Comparison of ENCODE assay signal across 9 cellular contexts in the genomic region with DNA sequence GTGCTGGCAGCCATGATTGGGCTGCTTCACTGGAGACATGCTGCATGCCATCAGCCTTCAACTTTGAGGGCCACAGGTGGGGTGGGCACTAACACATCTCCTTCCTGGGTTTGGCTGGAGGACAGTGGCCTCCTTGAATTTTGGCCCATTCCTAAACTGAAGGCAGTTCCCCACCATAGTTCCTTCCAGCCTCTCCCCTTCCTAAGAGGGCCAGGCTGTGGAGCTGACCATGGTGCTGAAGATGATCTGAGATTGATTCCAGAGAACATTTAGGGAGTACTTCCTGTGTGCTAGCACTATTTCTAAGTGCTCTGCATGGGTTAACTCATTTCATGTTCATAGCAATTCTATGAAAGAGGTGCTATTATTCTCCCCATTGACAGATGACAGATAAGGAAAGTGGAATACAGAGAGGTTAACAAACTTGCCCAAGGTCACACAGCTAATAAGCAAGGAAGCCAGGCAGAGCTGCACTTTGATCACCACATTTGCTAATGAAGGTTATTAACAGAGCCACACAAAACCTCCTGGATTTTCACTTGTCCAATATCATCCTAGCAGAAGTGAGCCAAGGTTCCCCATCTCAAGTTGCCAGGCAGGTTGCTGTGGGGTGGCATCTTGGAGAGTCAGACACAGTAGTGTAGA.
DNase-seq lines count a peak whose midpoint lies in the region; ATAC-seq, FAIRE-seq and TF ChIP-seq lines count a peak whose summit lies in the region.
"Had no signal": no experiment of that assay in that cellular context is flagged by ENCODE, and none has a peak within 500 bp of the region (broad histone marks: within the 10 kb centered on the region; RNA-seq: fewer than 3 reads in every experiment).

No MANE protein-coding gene starts in this region.

- in situ Hi-C loops in astrocyte of the spinal cord (cut with HindIII; ENCODE audit: low sequenced_read_pairs), result no loop called here
- in situ Hi-C loops in HepG2 (cut with HindIII; ENCODE audit: extremely low pct_ligation_motif_present, low pct_unique_long_range_greater_than_20kb), result no loop called here

- H3K4me2 ChIP-seq in HepG2 (ENCODE audit: low read depth, low read length), result no peak overlapping the region

- intact Hi-C loops in HepG2 (cut with micrococcal nuclease; ENCODE audit: unreplicated experiment), result no loop called here

- 0 out of 2 replicates have a peak, but pooled peaks cover 3% of the 10 kb centered on the region for H4K20me1 ChIP-seq in HepG2 (ENCODE audit: insufficient read depth, low read length)

- no TSS peak for BruUV-seq in HepG2 (replicated peaks; lab: Mats Ljungman, UMichigan)

- H3K9me3 ChIP-seq in MG63 (no peaks in the 10 kb centered on the region), HepG2 (ENCODE audit: low read length) (no peaks in the 10 kb centered on the region)

- no peak overlapping the region for H3K9ac ChIP-seq in HepG2 (ENCODE audit: insufficient read depth, low read depth, low read length)

- CTCF ChIA-PET in HepG2 (lab: Yijun Ruan, JAX; ENCODE audit: low intra/inter-chr PET ratio, low total read pairs), result no interaction called here

- H3K36me3 ChIP-seq in MG63, result no peaks in the 10 kb centered on the region
- H3K36me3 ChIP-seq in HepG2 (replicated peaks in 1 of 2; ENCODE audit: control insufficient read depth in 1 of 2, insufficient read depth in 2 of 2, low read length in 2 of 2), result no peaks in the 10 kb centered on the region

- no peak overlapping the region for H3K4me3 ChIP-seq in GM12865 (ENCODE audit: low read depth, low read length)
- H3K4me3 ChIP-seq in MG63, result no peak overlapping the region
- no peak overlapping the region for H3K4me3 ChIP-seq in astrocyte of the spinal cord (ENCODE audit: low read depth, low read length)
- no peak overlapping the region for H3K4me3 ChIP-seq in HepG2 (replicated peaks in 1 of 3; ENCODE audit: insufficient read depth in 1 of 3, low read depth in 2 of 3, low read length in 3 of 3)

- H3K27me3 ChIP-seq in MG63, result no peaks in the 10 kb centered on the region; the same call in 1 of the 2 replicates
- no peaks in the 10 kb centered on the region for H3K27me3 ChIP-seq in HepG2 (ENCODE audit: control insufficient read depth in 1 of 2, insufficient read depth in 2 of 2, low read length in 2 of 2)

- TF ChIP-seq CTCF in GM12865 (IDR thresholded peaks at IDR 0.05; ENCODE audit: insufficient read depth, low read depth, low read length, missing control alignments) (no peak), astrocyte of the spinal cord (IDR thresholded peaks at IDR 0.05; ENCODE audit: low read depth, low read length) (no peak), HepG2 (CRISPR knock-in tag; IDR thresholded peaks at IDR 0.05) (no peak)

- H3K27ac ChIP-seq in HepG2 (ENCODE audit: extremely low read length, insufficient read depth, low read length), result no peak overlapping the region
- no peak overlapping the region for H3K27ac ChIP-seq in caudate nucleus (ENCODE audit: low read depth, low read length)

- H2AFZ ChIP-seq in HepG2 (ENCODE audit: low read length), result no peak overlapping the region

- DNase-seq in GM12865 (ENCODE audit: low read depth), result peak; percentile 47
- DNase-seq in MG63, result peak; percentile 18
- peak; percentile 52 for DNase-seq in astrocyte of the spinal cord (ENCODE audit: low read depth, low spot score)
- DNase-seq in HepG2 (ENCODE audit: low spot score), result peak; percentile 29
- no peak for DNase-seq in caudate nucleus (lab: John Stamatoyannopoulos, UW)
- no peak for DNase-seq in NCI-H1105 treated with DMSO at 0.1 percent for 48 hours (lab: John Stamatoyannopoulos, UW)
- DNase-seq: NCI-H1694 treated with DMSO at 0.1 percent for 48 hours had no signal

- no peak for TF ChIP-seq POLR2A in HepG2 (IDR thresholded peaks at IDR 0.05; ENCODE audit: insufficient read depth in 1 of 2, low read depth in 2 of 2, low read length in 2 of 2)

- TF ChIP-seq RAD21 in HepG2 (CRISPR knock-in tag; IDR thresholded peaks at IDR 0.05), result no peak

- TF ChIP-seq EP300 in HepG2 (IDR thresholded peaks at IDR 0.05; ENCODE audit: low read depth in 2 of 2, low read length in 2 of 2) (no peak), HepG2 (CRISPR knock-in tag; IDR thresholded peaks at IDR 0.05; ENCODE audit: borderline replicate concordance) (no peak)

- no peak for FAIRE-seq in HepG2 (lab: Jason Lieb, UNC)

- no peaks in the 10 kb centered on the region for H3K4me1 ChIP-seq in HepG2 (ENCODE audit: insufficient read depth, low read length)

- POLR2A ChIA-PET in HepG2 (lab: Yijun Ruan, JAX), result no interaction called here

- ATAC-seq in HepG2 (peak; percentile 67), HG03565 (IDR thresholded peaks at IDR 0.05; ENCODE audit: unreplicated experiment) (no peak), HG02678 (IDR thresholded peaks at IDR 0.05; ENCODE audit: unreplicated experiment) (no peak)

- H3K79me2 ChIP-seq in HepG2 (ENCODE audit: insufficient read depth, low read length), result no peaks in the 10 kb centered on the region

TF ChIP-seq in HepG2, 621 proteins besides CTCF, POLR2A, EP300 and RAD21 (continues in another document):
- no peak for TF ChIP-seq ZFX (CRISPR knock-in tag; IDR thresholded peaks at IDR 0.05; ENCODE audit: low read depth)
- no peak for TF ChIP-seq ZNF451 (CRISPR knock-in tag; IDR thresholded peaks at IDR 0.05)
- 0 out of 2 replicates have a peak, but pooled peaks have one; percentile 9 for TF ChIP-seq RARA (CRISPR knock-in tag; IDR thresholded peaks at IDR 0.05)
- no peak for TF ChIP-seq ZNF251 (CRISPR knock-in tag; IDR thresholded peaks at IDR 0.05)
- TF ChIP-seq, protein P1, sequence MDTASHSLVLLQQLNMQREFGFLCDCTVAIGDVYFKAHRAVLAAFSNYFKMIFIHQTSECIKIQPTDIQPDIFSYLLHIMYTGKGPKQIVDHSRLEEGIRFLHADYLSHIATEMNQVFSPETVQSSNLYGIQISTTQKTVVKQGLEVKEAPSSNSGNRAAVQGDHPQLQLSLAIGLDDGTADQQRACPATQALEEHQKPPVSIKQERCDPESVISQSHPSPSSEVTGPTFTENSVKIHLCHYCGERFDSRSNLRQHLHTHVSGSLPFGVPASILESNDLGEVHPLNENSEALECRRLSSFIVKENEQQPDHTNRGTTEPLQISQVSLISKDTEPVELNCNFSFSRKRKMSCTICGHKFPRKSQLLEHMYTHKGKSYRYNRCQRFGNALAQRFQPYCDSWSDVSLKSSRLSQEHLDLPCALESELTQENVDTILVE (CRISPR knock-in tag; IDR thresholded peaks at IDR 0.05), result 0 out of 2 replicates have a peak, but pooled peaks have one; percentile 60
- 0 out of 2 replicates have a peak, but pooled peaks have one; percentile 66 for TF ChIP-seq ZSCAN9 (CRISPR knock-in tag; IDR thresholded peaks at IDR 0.05; ENCODE audit: borderline replicate concordance)
- 0 out of 2 replicates have a peak, but pooled peaks have one; percentile 41 for TF ChIP-seq KLF11 (CRISPR knock-in tag; IDR thresholded peaks at IDR 0.05)
- TF ChIP-seq SAP130 (CRISPR knock-in tag; IDR thresholded peaks at IDR 0.05; ENCODE audit: low read depth), result 0 out of 2 replicates have a peak, but pooled peaks have one; percentile 26
- no peak for TF ChIP-seq KDM5A (IDR thresholded peaks at IDR 0.05; ENCODE audit: borderline replicate concordance, low read length)
- TF ChIP-seq, protein P2, sequence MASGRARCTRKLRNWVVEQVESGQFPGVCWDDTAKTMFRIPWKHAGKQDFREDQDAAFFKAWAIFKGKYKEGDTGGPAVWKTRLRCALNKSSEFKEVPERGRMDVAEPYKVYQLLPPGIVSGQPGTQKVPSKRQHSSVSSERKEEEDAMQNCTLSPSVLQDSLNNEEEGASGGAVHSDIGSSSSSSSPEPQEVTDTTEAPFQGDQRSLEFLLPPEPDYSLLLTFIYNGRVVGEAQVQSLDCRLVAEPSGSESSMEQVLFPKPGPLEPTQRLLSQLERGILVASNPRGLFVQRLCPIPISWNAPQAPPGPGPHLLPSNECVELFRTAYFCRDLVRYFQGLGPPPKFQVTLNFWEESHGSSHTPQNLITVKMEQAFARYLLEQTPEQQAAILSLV (CRISPR knock-in tag; IDR thresholded peaks at IDR 0.05; ENCODE audit: borderline replicate concordance), result no peak
- TF ChIP-seq LCORL (IDR thresholded peaks at IDR 0.05), result no peak
- no peak for TF ChIP-seq LCORL (CRISPR knock-in tag; IDR thresholded peaks at IDR 0.05)
- TF ChIP-seq, protein P3, sequence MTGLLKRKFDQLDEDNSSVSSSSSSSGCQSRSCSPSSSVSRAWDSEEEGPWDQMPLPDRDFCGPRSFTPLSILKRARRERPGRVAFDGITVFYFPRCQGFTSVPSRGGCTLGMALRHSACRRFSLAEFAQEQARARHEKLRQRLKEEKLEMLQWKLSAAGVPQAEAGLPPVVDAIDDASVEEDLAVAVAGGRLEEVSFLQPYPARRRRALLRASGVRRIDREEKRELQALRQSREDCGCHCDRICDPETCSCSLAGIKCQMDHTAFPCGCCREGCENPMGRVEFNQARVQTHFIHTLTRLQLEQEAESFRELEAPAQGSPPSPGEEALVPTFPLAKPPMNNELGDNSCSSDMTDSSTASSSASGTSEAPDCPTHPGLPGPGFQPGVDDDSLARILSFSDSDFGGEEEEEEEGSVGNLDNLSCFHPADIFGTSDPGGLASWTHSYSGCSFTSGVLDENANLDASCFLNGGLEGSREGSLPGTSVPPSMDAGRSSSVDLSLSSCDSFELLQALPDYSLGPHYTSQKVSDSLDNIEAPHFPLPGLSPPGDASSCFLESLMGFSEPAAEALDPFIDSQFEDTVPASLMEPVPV (CRISPR knock-in tag; IDR thresholded peaks at IDR 0.05), result no peak
- TF ChIP-seq, protein P4, sequence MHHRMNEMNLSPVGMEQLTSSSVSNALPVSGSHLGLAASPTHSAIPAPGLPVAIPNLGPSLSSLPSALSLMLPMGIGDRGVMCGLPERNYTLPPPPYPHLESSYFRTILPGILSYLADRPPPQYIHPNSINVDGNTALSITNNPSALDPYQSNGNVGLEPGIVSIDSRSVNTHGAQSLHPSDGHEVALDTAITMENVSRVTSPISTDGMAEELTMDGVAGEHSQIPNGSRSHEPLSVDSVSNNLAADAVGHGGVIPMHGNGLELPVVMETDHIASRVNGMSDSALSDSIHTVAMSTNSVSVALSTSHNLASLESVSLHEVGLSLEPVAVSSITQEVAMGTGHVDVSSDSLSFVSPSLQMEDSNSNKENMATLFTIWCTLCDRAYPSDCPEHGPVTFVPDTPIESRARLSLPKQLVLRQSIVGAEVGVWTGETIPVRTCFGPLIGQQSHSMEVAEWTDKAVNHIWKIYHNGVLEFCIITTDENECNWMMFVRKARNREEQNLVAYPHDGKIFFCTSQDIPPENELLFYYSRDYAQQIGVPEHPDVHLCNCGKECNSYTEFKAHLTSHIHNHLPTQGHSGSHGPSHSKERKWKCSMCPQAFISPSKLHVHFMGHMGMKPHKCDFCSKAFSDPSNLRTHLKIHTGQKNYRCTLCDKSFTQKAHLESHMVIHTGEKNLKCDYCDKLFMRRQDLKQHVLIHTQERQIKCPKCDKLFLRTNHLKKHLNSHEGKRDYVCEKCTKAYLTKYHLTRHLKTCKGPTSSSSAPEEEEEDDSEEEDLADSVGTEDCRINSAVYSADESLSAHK (CRISPR knock-in tag; IDR thresholded peaks at IDR 0.05; ENCODE audit: borderline replicate concordance), result no peak
- no peak for TF ChIP-seq KLF9 (CRISPR knock-in tag; IDR thresholded peaks at IDR 0.05; ENCODE audit: low read depth)
- no peak; the same call in 1 of the 2 replicates for TF ChIP-seq ZNF768 (CRISPR knock-in tag; IDR thresholded peaks at IDR 0.05)

Comparison
In these comparisons a context has a peak if more than half of its experiments do, and no peak if none do; other contexts are left out.
1. DNase-seq: peak in GM12865 (single experiment), MG63 (single experiment), astrocyte of the spinal cord (single experiment) and HepG2 (single experiment); none in caudate nucleus (0 of 61) and NCI-H1105 treated with DMSO at 0.1 percent for 48 hours (single experiment).